Comparison of ENCODE assay signal across 15 cellular contexts in genomic region chrX:106608016-106608415, GRCh38. TPM values are rescaled to one million over a fixed set of nuclear protein-coding genes. Genes with fewer than 3 reads are reported as not detected.
DNase-seq lines count a peak whose midpoint lies in the region; ATAC-seq and TF ChIP-seq lines count a peak whose summit lies in the region.
"Had no signal": no experiment of that assay in that cellular context is flagged by ENCODE, and none has a peak within 500 bp of the region (broad histone marks: within the 10 kb centered on the region; RNA-seq: fewer than 3 reads in every experiment).

No MANE protein-coding gene starts in this region.

- H3K4me1 ChIP-seq in left ventricle myocardium inferior = peaks cover 3% of the 10 kb centered on the region
- H3K4me1 ChIP-seq: colonic mucosa had no signal

- ATAC-seq in CD4-positive, alpha-beta T cell (ENCODE audit: poor library complexity) = peak; percentile 22
- peak; percentile 40 for ATAC-seq in effector memory CD8-positive, alpha-beta T cell (replicated peaks)
- no peak for ATAC-seq in HG03135 (IDR thresholded peaks at IDR 0.05; ENCODE audit: unreplicated experiment)

- peak in 7 of 10 experiments; percentile 2 to 33 (median 17) for DNase-seq in CD4-positive, alpha-beta T cell
- DNase-seq in DMS153 treated with DMSO at 0.1 percent for 48 hours (lab: John Stamatoyannopoulos, UW; ENCODE audit: unreplicated experiment) (peak; percentile 34), NCI-H526 (lab: John Stamatoyannopoulos, UW) (peak; percentile 5 to 36), C1 segment of cervical spinal cord (lab: John Stamatoyannopoulos, UW) (no peak), left ventricle myocardium inferior (no peak)
- DNase-seq in effector memory CD8-positive, alpha-beta T cell = peak in 2 of 3 experiments; percentile 10 to 16
- DNase-seq: colonic mucosa, KG1, NCI-H2029 treated with DMSO at 0.1 percent for 48 hours, PC-9, substantia nigra had no signal

- no peaks in the 10 kb centered on the region for H3K9me3 ChIP-seq in CD4-positive, alpha-beta T cell (ENCODE audit: control insufficient read depth, low read length)
- H3K9me3 ChIP-seq in left ventricle myocardium inferior (replicated peaks) = no peaks in the 10 kb centered on the region
- H3K9me3 ChIP-seq: colonic mucosa, neutrophil had no signal

- no peak for TF ChIP-seq CTCF in CD4-positive, alpha-beta T cell (IDR thresholded peaks at IDR 0.05)
- TF ChIP-seq CTCF in left ventricle myocardium inferior (IDR thresholded peaks at IDR 0.05; ENCODE audit: borderline replicate concordance) = no peak

- intact Hi-C loops in CD4-positive, alpha-beta T cell (cut with DNase I, micrococcal nuclease) = no loop called here
- intact Hi-C loops in left ventricle myocardium inferior (cut with micrococcal nuclease) = no loop called here

- POLR2A ChIA-PET in CD4-positive, alpha-beta T cell (lab: Charles Lee) = no interaction called here

- peaks cover 26% of the 10 kb centered on the region for H3K4me1 Mint-ChIP-seq in CD4-positive, alpha-beta T cell (ENCODE audit: low read depth)
- H3K4me1 Mint-ChIP-seq in effector memory CD8-positive, alpha-beta T cell (ENCODE audit: low read depth in 2 of 2) = peaks cover 9 to 10% of the 10 kb centered on the region in 2 donors

- CTCF ChIA-PET in CD4-positive, alpha-beta T cell (lab: Charles Lee) = no interaction called here

- no peaks in the 10 kb centered on the region for H3K27me3 Mint-ChIP-seq in CD4-positive, alpha-beta T cell
- no peaks in the 10 kb centered on the region for H3K27me3 Mint-ChIP-seq in effector memory CD8-positive, alpha-beta T cell

- no peaks in the 10 kb centered on the region for H3K9me3 Mint-ChIP-seq in CD4-positive, alpha-beta T cell
- H3K9me3 Mint-ChIP-seq in effector memory CD8-positive, alpha-beta T cell = no peaks in the 10 kb centered on the region

- H3K27me3 ChIP-seq in CD4-positive, alpha-beta T cell (ENCODE audit: control insufficient read depth, insufficient read depth, low read length) = no peaks in the 10 kb centered on the region
- H3K27me3 ChIP-seq in left ventricle myocardium inferior (ENCODE audit: low read depth) = no peaks in the 10 kb centered on the region
- H3K27me3 ChIP-seq: colonic mucosa, hepatocyte had no signal

- H3K36me3 ChIP-seq in left ventricle myocardium inferior = no peaks in the 10 kb centered on the region
- H3K36me3 ChIP-seq: colonic mucosa, neutrophil had no signal

- H3K36me3 Mint-ChIP-seq in CD4-positive, alpha-beta T cell (ENCODE audit: low read depth) = peaks cover 9% of the 10 kb centered on the region
- peaks cover 9% of the 10 kb centered on the region for H3K36me3 Mint-ChIP-seq in effector memory CD8-positive, alpha-beta T cell (ENCODE audit: insufficient read depth)
- H3K36me3 Mint-ChIP-seq: CD14-positive monocyte had no signal

- H3K4me3 ChIP-seq in left ventricle myocardium inferior = no peak overlapping the region
- H3K4me3 ChIP-seq: colonic mucosa, hepatocyte, PC-9 had no signal

- H3K4me3 Mint-ChIP-seq in CD4-positive, alpha-beta T cell = no peak overlapping the region
- no peak overlapping the region for H3K4me3 Mint-ChIP-seq in effector memory CD8-positive, alpha-beta T cell
- H3K4me3 Mint-ChIP-seq: CD14-positive monocyte had no signal

- H3K27ac Mint-ChIP-seq in CD4-positive, alpha-beta T cell = peak overlapping the region; percentile 50
- H3K27ac Mint-ChIP-seq in effector memory CD8-positive, alpha-beta T cell = peak overlapping the region; percentile 57 to 78
- H3K27ac Mint-ChIP-seq: CD14-positive monocyte had no signal

- no peak overlapping the region for H3K27ac ChIP-seq in CD4-positive, alpha-beta T cell (ENCODE audit: low read depth, low read length)
- no peak overlapping the region for H3K27ac ChIP-seq in left ventricle myocardium inferior (replicated peaks)
- H3K27ac ChIP-seq: colonic mucosa, hepatocyte, neutrophil, PC-9 had no signal

RNA-seq across cellular contexts. Expression of gene RADX, which starts 3.8 kb away (rescaled TPM):
- total RNA-seq in CD4-positive, alpha-beta T cell = 1 to 10 TPM; 8.1 to 9.4 TPM
- total RNA-seq in left ventricle myocardium inferior = 2.3 TPM

Comparison
In these comparisons a context has a peak if more than half of its experiments do, and no peak if none do; other contexts are left out.
1. DNase-seq: peak in CD4-positive, alpha-beta T cell (7 of 10), DMS153 treated with DMSO at 0.1 percent for 48 hours (single experiment), NCI-H526 (2 of 2) and effector memory CD8-positive, alpha-beta T cell (2 of 3); none in C1 segment of cervical spinal cord (0 of 14) and left ventricle myocardium inferior (single experiment).